Comparison of ENCODE assay signal across 21 cellular contexts in the genomic region with DNA sequence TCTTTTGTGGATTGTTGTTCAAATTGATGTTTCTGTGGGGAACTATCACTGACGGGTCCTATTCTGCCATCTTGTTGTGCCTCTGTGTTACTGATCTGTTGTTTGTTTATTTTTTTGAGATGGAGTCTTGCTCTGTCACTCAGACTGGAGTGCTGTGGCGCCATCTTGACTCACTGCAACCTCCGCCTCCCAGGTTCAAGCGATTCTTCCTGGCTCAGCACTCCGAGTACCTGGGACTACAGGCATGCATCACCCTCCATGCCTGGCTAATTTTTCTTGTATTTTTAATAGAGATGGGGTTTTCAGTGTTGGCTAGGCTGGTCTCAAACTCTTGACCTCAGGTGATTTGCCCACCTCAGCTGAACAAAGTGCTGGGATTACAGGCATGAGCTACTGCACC.
"Had no signal": no experiment of that assay in that cellular context is flagged by ENCODE, and none has a peak within 500 bp of the region (broad histone marks: within the 10 kb centered on the region; RNA-seq: fewer than 3 reads in every experiment).

No MANE protein-coding gene starts in this region.

- DNase-seq: natural killer cell; occipital lobe; ovary; posterior cingulate gyrus; psoas muscle; right cardiac atrium; small intestine; stimulated activated CD4-positive, alpha-beta T cell treated with anti-CD3 and anti-CD28 coated beads, Interleukin-15, amount 100 ng/mL, for 24 hours; stimulated activated CD4-positive, alpha-beta T cell treated with anti-CD3 and anti-CD28 coated beads, Interleukin-2, amount 100 ng/mL, for 24 hours; stimulated activated CD4-positive, alpha-beta T cell treated with anti-CD3 and anti-CD28 coated beads, Interleukin-2, amount 100 ng/mL, for 48 hours; stimulated activated CD4-positive, alpha-beta T cell treated with anti-CD3 and anti-CD28 coated beads, Interleukin-4, amount 100 ng/mL, for 24 hours; stimulated activated naive B cell treated with anti-CD40 and anti-IgM and Interleukin-4, amounts not matched to agents 10 μg/mL and 1 μg/mL and 100 μg/mL, for 72 hours; stimulated activated naive CD4-positive, alpha-beta T cell treated with Interleukin-2 at 50 U/mL for 16 hours; thyroid gland; trophoblast cell; upper lobe of left lung had no signal

- H3K4me1 Mint-ChIP-seq: nephron; neural progenitor cell; stimulated activated effector memory CD8-positive, alpha-beta T cell treated with anti-CD3 and anti-CD28 coated beads, Interleukin-12 subunit alpha, Interleukin-12 subunit beta, amount 100 ng/mL, for 72 hours had no signal

- H3K27ac Mint-ChIP-seq: natural killer cell; nephron; neural progenitor cell; progenitor cell of endocrine pancreas; stimulated activated effector memory CD8-positive, alpha-beta T cell treated with anti-CD3 and anti-CD28 coated beads, Interleukin-12 subunit alpha, Interleukin-12 subunit beta, amount 100 ng/mL, for 72 hours; stimulated activated naive B cell treated with anti-CD40 and anti-IgM and Interleukin-4, amounts not matched to agents 10 μg/mL and 1 μg/mL and 100 μg/mL, for 72 hours; stimulated activated naive CD8-positive, alpha-beta T cell treated with anti-CD3 and anti-CD28 coated beads, Interleukin-15, Interleukin-2, amounts not matched to agents 100 ng/mL and 50 ng/mL, for 24 hours had no signal

- H3K9me3 Mint-ChIP-seq: natural killer cell; stimulated activated effector memory CD8-positive, alpha-beta T cell treated with anti-CD3 and anti-CD28 coated beads, Interleukin-12 subunit alpha, Interleukin-12 subunit beta, amount 100 ng/mL, for 72 hours; stimulated activated naive CD8-positive, alpha-beta T cell treated with anti-CD3 and anti-CD28 coated beads, Interleukin-15, Interleukin-2, amounts not matched to agents 100 ng/mL and 50 ng/mL, for 24 hours had no signal

- H3K4me3 Mint-ChIP-seq: natural killer cell; nephron; neural progenitor cell; stimulated activated effector memory CD8-positive, alpha-beta T cell treated with anti-CD3 and anti-CD28 coated beads, Interleukin-12 subunit alpha, Interleukin-12 subunit beta, amount 100 ng/mL, for 72 hours; stimulated activated naive B cell treated with anti-CD40 and anti-IgM and Interleukin-4, amounts not matched to agents 10 μg/mL and 1 μg/mL and 100 μg/mL, for 72 hours; stimulated activated naive CD8-positive, alpha-beta T cell treated with anti-CD3 and anti-CD28 coated beads, Interleukin-15, Interleukin-2, amounts not matched to agents 100 ng/mL and 50 ng/mL, for 24 hours had no signal

- H3K27me3 Mint-ChIP-seq: progenitor cell of endocrine pancreas; stimulated activated naive B cell treated with anti-CD40 and anti-IgM and Interleukin-4, amounts not matched to agents 10 μg/mL and 1 μg/mL and 100 μg/mL, for 72 hours; stimulated activated naive CD8-positive, alpha-beta T cell treated with anti-CD3 and anti-CD28 coated beads, Interleukin-15, Interleukin-2, amounts not matched to agents 100 ng/mL and 50 ng/mL, for 24 hours had no signal

- H3K36me3 Mint-ChIP-seq: natural killer cell had no signal
